In the genomic region with DNA sequence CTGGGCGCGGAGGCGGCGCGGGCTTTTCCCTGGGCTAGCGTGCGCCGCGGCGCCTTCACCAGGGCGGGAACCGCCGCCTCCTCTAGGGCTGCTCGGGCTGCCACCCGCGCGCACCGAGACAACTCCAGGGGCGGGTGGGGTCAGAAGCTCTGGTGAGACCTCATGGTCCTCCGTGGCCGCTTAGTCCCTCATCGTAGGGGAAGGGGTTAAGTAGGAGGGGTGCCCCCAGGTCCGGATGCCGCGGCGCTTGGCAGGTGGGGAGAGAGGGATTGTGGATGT, we compare ENCODE assay signal across 7 cellular contexts. TPM values are rescaled to one million over a fixed set of nuclear protein-coding genes. Genes with fewer than 3 reads are reported as not detected.
DNase-seq lines count a peak whose midpoint lies in the region; ATAC-seq and TF ChIP-seq lines count a peak whose summit lies in the region.

No MANE protein-coding gene starts in this region.

- no peak for TF ChIP-seq CTCF in activated B cell treated with CpG ODN at 0.5 μM for 24 hours (IDR thresholded peaks at IDR 0.05)

- ATAC-seq in activated B cell treated with CpG ODN at 0.5 μM for 24 hours (ENCODE audit: low read depth) = no peak
- ATAC-seq in Right ventricle myocardium superior (ENCODE audit: poor library complexity) = peak; percentile 22
- ATAC-seq in HG03521 (IDR thresholded peaks at IDR 0.05; ENCODE audit: unreplicated experiment) = no peak
- ATAC-seq in GM18502 (IDR thresholded peaks at IDR 0.05; ENCODE audit: poor library complexity, unreplicated experiment) = no peak

- peak overlapping the region; percentile 50 for H3K4me3 Mint-ChIP-seq in activated B cell treated with CpG ODN at 0.5 μM for 24 hours

- H3K27me3 Mint-ChIP-seq in activated B cell treated with CpG ODN at 0.5 μM for 24 hours = peaks cover 46% of the 10 kb centered on the region

- H3K9me3 Mint-ChIP-seq in activated B cell treated with CpG ODN at 0.5 μM for 24 hours = no peaks in the 10 kb centered on the region

- POLR2A ChIA-PET in HEK293T (lab: Yijun Ruan, JAX) (interaction anchor here (0.8 to 2.2 kb wide), 7 partner anchors 9 to 62 kb away, joined by 3 to 10 read pairs (median 3); no protein-coding TSS in a partner anchor), activated B cell treated with CpG ODN at 0.5 μM for 24 hours (lab: Charles Lee) (no interaction called here)

- peaks cover 14% of the 10 kb centered on the region for H3K4me1 Mint-ChIP-seq in activated B cell treated with CpG ODN at 0.5 μM for 24 hours

- H3K27ac Mint-ChIP-seq in activated B cell treated with CpG ODN at 0.5 μM for 24 hours = no peak overlapping the region

- H3K36me3 Mint-ChIP-seq in activated B cell treated with CpG ODN at 0.5 μM for 24 hours (ENCODE audit: low read depth) = no peaks in the 10 kb centered on the region

- DNase-seq in HEK293T (ENCODE audit: extremely low spot score) = peak; percentile 47
- no peak for DNase-seq in activated B cell treated with CpG ODN at 0.5 μM for 24 hours
- DNase-seq in Right ventricle myocardium superior = peak; percentile 49
- DNase-seq in posterior cingulate gyrus = peak in 6 of 10 donors; percentile 14 to 91 (median 46)
- no peak for DNase-seq in NCI-H1436 (lab: John Stamatoyannopoulos, UW)

- intact Hi-C loops in activated B cell treated with CpG ODN at 0.5 μM for 24 hours (cut with micrococcal nuclease) = no loop called here
- intact Hi-C loops in Right ventricle myocardium superior (cut with DNase I) = no loop called here
- intact Hi-C loops in posterior cingulate gyrus (cut with DNase I) = no loop called here

- CTCF ChIA-PET in HEK293T (lab: Yijun Ruan, JAX) (no interaction called here), activated B cell treated with CpG ODN at 0.5 μM for 24 hours (lab: Charles Lee) (no interaction called here)

TF ChIP-seq in HEK293T, 16 proteins besides CTCF, POLR2A, EP300 and RAD21:
- TF ChIP-seq PKNOX1 (IDR thresholded peaks at IDR 0.05) = no peak
- TF ChIP-seq L3MBTL2 (conservative IDR thresholded peaks at IDR 0.05) = peak; percentile 49
- TF ChIP-seq ZNF384 (IDR thresholded peaks at IDR 0.05) = no peak

RNA-seq across cellular contexts. Expression of gene SERTAD4, which starts 0.6 kb away (rescaled TPM):
- total RNA-seq in activated B cell treated with CpG ODN at 0.5 μM for 24 hours (not detected in 2 replicates), Right ventricle myocardium superior (4.7 TPM)

Comparison
In these comparisons a context has a peak if more than half of its experiments do, and no peak if none do; other contexts are left out.
1. DNase-seq: peak in HEK293T (single experiment), Right ventricle myocardium superior (single experiment) and posterior cingulate gyrus (6 of 10); none in activated B cell treated with CpG ODN at 0.5 μM for 24 hours (single experiment) and NCI-H1436 (single experiment).